ENCODE assay signal across 16 cellular contexts in genomic region chr12:8519208-8519607, GRCh38.
"Had no signal": no experiment of that assay in that cellular context is flagged by ENCODE, and none has a peak within 500 bp of the region (broad histone marks: within the 10 kb centered on the region; RNA-seq: fewer than 3 reads in every experiment).

No MANE protein-coding gene starts in this region.

- DNase-seq: activated CD4-positive, alpha-beta T cell treated with anti-CD3 and anti-CD28 coated beads for 1 hour; activated CD4-positive, alpha-beta T cell treated with anti-CD3 and anti-CD28 coated beads, Interleukin-2, amount 50 U/mL, for 1 hour; activated CD8-positive, alpha-beta T cell treated with anti-CD3 and anti-CD28 coated beads, Interleukin-2, amount 10 ng/mL, durations not matched to agents 7 days and 5 days; activated gamma-delta T cell treated with Interleukin-2 at 50 U/mL for 16 hours; anterior cingulate cortex; body of pancreas; cortex of kidney; kidney; lower lobe of right lung; naive B cell; occipital lobe; right lobe of liver; stimulated activated CD4-positive, alpha-beta T cell treated with anti-CD3 and anti-CD28 coated beads, Interleukin-2, amount 100 ng/mL, for 24 hours; stimulated activated naive CD8-positive, alpha-beta T cell treated with anti-CD3 and anti-CD28 coated beads, Interleukin-15, amount 100 ng/mL, for 72 hours; uterus; WERI-Rb-1 had no signal
